Comparison of ENCODE assay signal across 8 cellular contexts in the genomic region with DNA sequence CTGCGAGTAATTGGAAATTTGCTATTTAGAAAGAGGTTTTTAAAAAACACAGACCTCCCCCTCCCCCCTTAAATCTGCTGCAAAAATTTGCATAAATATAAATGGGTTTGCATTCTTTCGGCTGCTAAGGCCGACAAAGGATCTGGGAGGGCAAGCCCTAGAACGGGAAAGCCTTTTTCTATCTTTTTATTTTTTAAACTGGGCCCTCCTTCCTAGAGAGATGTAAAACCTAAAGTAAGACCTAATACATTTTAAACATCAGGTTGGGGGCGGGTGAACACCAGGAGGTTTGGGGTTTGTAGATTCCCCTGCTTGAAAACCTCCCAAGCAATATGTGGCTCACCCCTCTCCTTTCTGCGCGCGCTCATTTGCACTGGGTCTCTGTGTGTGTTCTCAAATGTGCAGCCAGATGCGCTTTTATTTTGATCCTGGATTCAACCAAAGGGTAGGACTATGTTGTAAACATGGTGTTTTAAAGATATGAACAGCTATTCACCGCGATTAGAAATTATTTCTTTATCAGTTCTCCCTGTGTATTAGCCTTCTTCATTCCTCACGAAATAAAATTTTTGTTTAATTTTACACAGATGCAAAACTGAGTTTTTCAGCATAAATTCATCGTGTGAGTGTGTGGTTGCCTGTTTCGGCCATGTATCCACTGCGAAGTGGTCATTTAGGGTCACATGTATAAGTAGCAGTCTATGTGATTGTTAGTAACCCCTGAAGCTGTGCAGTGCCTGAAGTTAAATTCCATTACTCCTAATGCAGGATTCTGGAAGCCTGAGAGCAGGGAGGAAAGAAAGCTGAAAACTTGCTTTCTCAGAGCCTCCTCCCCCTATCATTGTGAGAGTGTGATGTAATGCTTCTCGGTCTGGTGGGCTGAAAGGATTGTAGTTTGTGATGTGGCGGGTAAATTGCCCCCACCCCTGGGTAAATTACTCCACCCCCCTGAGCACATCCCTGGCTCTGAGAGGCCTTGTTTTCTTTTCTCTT. TPM values are rescaled to one million over a fixed set of nuclear protein-coding genes. Genes with fewer than 3 reads are reported as not detected.
A peak's percentile ranks its signal among the peaks of the same experiment; 100 is the strongest.
DNase-seq lines count a peak whose midpoint lies in the region; ATAC-seq, FAIRE-seq and TF ChIP-seq lines count a peak whose summit lies in the region.

No MANE protein-coding gene starts in this region.

- WGBS in HepG2 (ENCODE audit: low lambda C conversion rate), result 2% methylated on average over 17 of the region's 17 CpGs

- H3K27ac ChIP-seq in KOPT-K1 (ENCODE audit: low read depth, low read length, poor library complexity, severe bottlenecking) (peak overlapping the region; percentile 81), coronary artery (peak overlapping the region; percentile 53 to 54), HepG2 (ENCODE audit: extremely low read length, insufficient read depth, low read length) (peak overlapping the region; percentile 83)

- peaks cover 67 to 74% (median 70%) of the 10 kb centered on the region in 3 donors for H3K4me1 Mint-ChIP-seq in T-cell

- H3K27me3 ChIP-seq in HepG2 (ENCODE audit: control insufficient read depth in 1 of 2, insufficient read depth in 2 of 2, low read length in 2 of 2), result no peaks in the 10 kb centered on the region; a peak in 1 of 5 replicates

- ATAC-seq in T-cell (replicated peaks in 1 of 4) (peak in 1 of 4 experiments; percentile 20), HepG2 (no peak; the same call in 1 of the 3 replicates), HG02840 (IDR thresholded peaks at IDR 0.05; ENCODE audit: low FRiP score, unreplicated experiment) (no peak), GM21528 (IDR thresholded peaks at IDR 0.05; ENCODE audit: low FRiP score, unreplicated experiment) (no peak)
- no peak for ATAC-seq in stimulated activated naive CD8-positive, alpha-beta T cell treated with anti-CD3 and anti-CD28 coated beads, Interleukin-15, Interleukin-2, amounts not matched to agents 100 U/mL and 50 U/mL, for 24 hours

- TF ChIP-seq EP300 in HepG2 (IDR thresholded peaks at IDR 0.05; ENCODE audit: low read depth in 2 of 2, low read length in 2 of 2), result no peak
- TF ChIP-seq EP300 in HepG2 (CRISPR knock-in tag; IDR thresholded peaks at IDR 0.05; ENCODE audit: borderline replicate concordance), result no peak

- peak; percentile 53 for DNase-seq in DMS114 treated with DMSO at 0.1 percent for 48 hours (lab: John Stamatoyannopoulos, UW; ENCODE audit: unreplicated experiment)
- peak in 28 of 34 experiments; percentile 14 to 56 (median 40) for DNase-seq in T-cell
- no peak for DNase-seq in coronary artery (ENCODE audit: low spot score)
- DNase-seq in HepG2 (ENCODE audit: low spot score), result peak; percentile 31
- DNase-seq in stimulated activated naive CD8-positive, alpha-beta T cell treated with anti-CD3 and anti-CD28 coated beads, Interleukin-15, Interleukin-2, amounts not matched to agents 100 U/mL and 50 U/mL, for 24 hours, result peak; percentile 47

- no peaks in the 10 kb centered on the region for H3K27me3 Mint-ChIP-seq in T-cell

- H3K27ac Mint-ChIP-seq in T-cell, result peak overlapping the region; percentile 91

- TF ChIP-seq CTCF in coronary artery (IDR thresholded peaks at IDR 0.05), result no peak
- no peak for TF ChIP-seq CTCF in HepG2 (CRISPR knock-in tag; IDR thresholded peaks at IDR 0.05)

- peaks cover 21% of the 10 kb centered on the region for H4K20me1 ChIP-seq in HepG2 (ENCODE audit: insufficient read depth, low read length)

- peak overlapping the region; percentile 85 for H3K4me2 ChIP-seq in HepG2 (ENCODE audit: low read depth, low read length)

- H3K4me1 ChIP-seq in HepG2 (ENCODE audit: insufficient read depth, low read length), result peaks cover 61% of the 10 kb centered on the region

- H3K9ac ChIP-seq in HepG2 (ENCODE audit: insufficient read depth, low read depth, low read length), result peak overlapping the region; percentile 92

- peak; percentile 68 for FAIRE-seq in HepG2 (lab: Jason Lieb, UNC)

- intact Hi-C loops in HepG2 (cut with micrococcal nuclease; ENCODE audit: unreplicated experiment), result loop anchor here (5.0 kb wide), 1 partner anchor 136 kb away; no protein-coding TSS in a partner anchor

- CTCF ChIA-PET in T-cell (lab: Charles Lee) (interaction anchor here in 1 of 2 donors (1.7 kb wide), 1 partner anchor 134 kb away, joined by 5 read pairs; no protein-coding TSS in a partner anchor), HepG2 (lab: Yijun Ruan, JAX; ENCODE audit: low intra/inter-chr PET ratio, low total read pairs) (no interaction called here)

- POLR2A ChIA-PET in T-cell (lab: Charles Lee), result interaction anchor here (0.6 to 0.9 kb wide), 2 partner anchors 134 to 205 kb away, joined by 4 read pairs; no protein-coding TSS in a partner anchor
- POLR2A ChIA-PET in HepG2 (lab: Yijun Ruan, JAX), result interaction anchor here (0.9 to 1.4 kb wide), 3 partner anchors 22 to 134 kb away, joined by 3 to 8 read pairs (median 3); no protein-coding TSS in a partner anchor

- H3K36me3 Mint-ChIP-seq in T-cell, result no peaks in the 10 kb centered on the region

- no peaks in the 10 kb centered on the region for H3K9me3 Mint-ChIP-seq in T-cell

- H3K9me3 ChIP-seq in KOPT-K1 (ENCODE audit: insufficient read depth, low read length, poor library complexity, severe bottlenecking) (no peaks in the 10 kb centered on the region), HepG2 (ENCODE audit: low read length) (no peaks in the 10 kb centered on the region)

- no peak overlapping the region for H2AFZ ChIP-seq in HepG2 (ENCODE audit: low read length)

- in situ Hi-C loops in HepG2 (cut with HindIII; ENCODE audit: extremely low pct_ligation_motif_present, low pct_unique_long_range_greater_than_20kb), result no loop called here

- peaks cover 59% of the 10 kb centered on the region for H3K79me2 ChIP-seq in HepG2 (ENCODE audit: insufficient read depth, low read length)

- peak overlapping the region; percentile 76 to 92 (median 86) for H3K4me3 Mint-ChIP-seq in T-cell

- no peak for TF ChIP-seq RAD21 in HepG2 (CRISPR knock-in tag; IDR thresholded peaks at IDR 0.05)

- TF ChIP-seq POLR2A in HepG2 (IDR thresholded peaks at IDR 0.05; ENCODE audit: insufficient read depth in 1 of 2, low read depth in 2 of 2, low read length in 2 of 2), result no peak

- H3K36me3 ChIP-seq in KOPT-K1 (ENCODE audit: insufficient read depth, low read length) (no peaks in the 10 kb centered on the region), HepG2 (replicated peaks in 1 of 2; ENCODE audit: control insufficient read depth in 1 of 2, insufficient read depth in 2 of 2, low read length in 2 of 2) (no peaks in the 10 kb centered on the region)

- peak overlapping the region; percentile 83 for H3K4me3 ChIP-seq in coronary artery
- peak overlapping the region; percentile 75 to 97 (median 87) for H3K4me3 ChIP-seq in HepG2 (replicated peaks in 1 of 3; ENCODE audit: insufficient read depth in 1 of 3, low read depth in 2 of 3, low read length in 3 of 3)

- BruUV-seq in HepG2 (replicated peaks; lab: Mats Ljungman, UMichigan), result no TSS peak

TF ChIP-seq in HepG2, 621 proteins besides CTCF, POLR2A, EP300 and RAD21 (continues in another document):
- TF ChIP-seq ARNT (IDR thresholded peaks at IDR 0.05) (no peak), THYN1 (CRISPR knock-in tag; IDR thresholded peaks at IDR 0.05; ENCODE audit: borderline replicate concordance, low read depth) (no peak), ZNF781 (CRISPR knock-in tag; IDR thresholded peaks at IDR 0.05; ENCODE audit: borderline replicate concordance, not compliant biosample characterization) (no peak), LCORL (IDR thresholded peaks at IDR 0.05) (no peak), LCORL (CRISPR knock-in tag; IDR thresholded peaks at IDR 0.05) (0 out of 2 replicates have a peak, but pooled peaks have one; percentile 16), NFYB (CRISPR knock-in tag; IDR thresholded peaks at IDR 0.05) (no peak), SIN3A (IDR thresholded peaks at IDR 0.05; ENCODE audit: borderline replicate concordance, low read depth, low read length) (0 out of 2 replicates have a peak, but pooled peaks have one; percentile 29), BORCS8-MEF2B (CRISPR knock-in tag; IDR thresholded peaks at IDR 0.05) (no peak), REL (CRISPR knock-in tag; conservative IDR thresholded peaks at IDR 0.05) (no peak), HMGA1 (CRISPR knock-in tag; conservative IDR thresholded peaks at IDR 0.05) (no peak), ARID2 (CRISPR knock-in tag; IDR thresholded peaks at IDR 0.05; ENCODE audit: borderline replicate concordance) (peak; percentile 27; the same call in 1 of the 2 replicates), ZBTB3 (CRISPR knock-in tag; IDR thresholded peaks at IDR 0.05; ENCODE audit: borderline replicate concordance, low read depth) (no peak), ZNF451 (CRISPR knock-in tag; IDR thresholded peaks at IDR 0.05) (no peak), FOXA3 (CRISPR knock-in tag; IDR thresholded peaks at IDR 0.05) (0 out of 2 replicates have a peak, but pooled peaks have one; percentile 10), ZNF136 (CRISPR knock-in tag; IDR thresholded peaks at IDR 0.05; ENCODE audit: low read depth) (no peak), ZNF564 (CRISPR knock-in tag; IDR thresholded peaks at IDR 0.05) (no peak), TAF1 (CRISPR knock-in tag; IDR thresholded peaks at IDR 0.05) (no peak)

RNA-seq across cellular contexts. Expression of gene TNRC6B, which starts 1.0 kb away (rescaled TPM):
- total RNA-seq in T-cell (100 to 1,000 TPM; 122 to 173 (median 143) TPM), HepG2 (2016; rRNA removed; fragmentation: Illumina TruSeq; extraction: Trizol) (13.2 and 17.2 TPM in 2 replicates)
- total RNA-seq in HepG2 (2016; cell fraction: cytosol; rRNA removed; fragmentation: Illumina TruSeq; extraction: Trizol; ENCODE audit: low read depth), result 9.8 and 11.9 TPM in 2 replicates
- total RNA-seq in HepG2 (2016; cell fraction: insoluble cytoplasmic fraction; rRNA removed; fragmentation: Illumina TruSeq; extraction: Trizol), result 13.4 and 14.9 TPM in 2 replicates
- 3.7 and 4.3 TPM in 2 replicates for total RNA-seq in HepG2 (2016; cell fraction: membrane; rRNA removed; fragmentation: Illumina TruSeq; extraction: Trizol)
- 17.3 and 19.4 TPM in 2 replicates for total RNA-seq in HepG2 (2016; cell fraction: nucleus; rRNA removed; fragmentation: Illumina TruSeq; extraction: Trizol)
- 6.8 and 8.9 TPM in 2 replicates for polyA plus RNA-seq in HepG2 (2011; rRNA removed)
- 4.5 and 5.0 TPM in 2 replicates for polyA plus RNA-seq in HepG2 (2011; cell fraction: cytosol; rRNA removed)
- polyA plus RNA-seq in HepG2 (2011; cell fraction: nucleus; rRNA removed), result 13.3 and 14.7 TPM in 2 replicates
- 3.3 and 5.0 TPM in 2 replicates for polyA plus RNA-seq in HepG2 (2012)
- 0.23 and 0.31 TPM in 2 replicates for polyA plus RNA-seq in HepG2 (2016; cell fraction: cytosol; fragmentation: Illumina TruSeq; extraction: Trizol; ENCODE audit: low read depth)
- polyA plus RNA-seq in HepG2 (2016; cell fraction: insoluble cytoplasmic fraction; fragmentation: Illumina TruSeq; extraction: Trizol; ENCODE audit: low read depth), result 4.7 and 5.5 TPM in 2 replicates
- 0.50 and 0.70 TPM in 2 replicates for polyA plus RNA-seq in HepG2 (2016; cell fraction: membrane; fragmentation: Illumina TruSeq; extraction: Trizol; ENCODE audit: low read depth)
- 6.7 and 7.1 TPM in 2 replicates for polyA plus RNA-seq in HepG2 (2016; cell fraction: nucleus; fragmentation: Illumina TruSeq; extraction: Trizol; ENCODE audit: insufficient read depth, low read depth)
- 23.8 and 31.4 TPM in 2 replicates for polyA minus RNA-seq in HepG2 (2011; rRNA and poly(A)+ RNA removed; ENCODE audit: low replicate concordance)
- 11.6 and 14.5 TPM in 2 replicates for polyA minus RNA-seq in HepG2 (2011; cell fraction: cytosol; rRNA and poly(A)+ RNA removed)
- 53.3 and 57.9 TPM in 2 replicates for polyA minus RNA-seq in HepG2 (2011; cell fraction: nucleus; rRNA and poly(A)+ RNA removed)

Comparison
In these comparisons a context has a peak if more than half of its experiments do, and no peak if none do; other contexts are left out.
1. RNA of gene TNRC6B, which starts 1.0 kb away (total RNA-seq): 122 to 173 TPM in T-cell; 3.7 to 19.4 TPM in HepG2; every median in the first group is over 4 times any median in the second.
2. Peak in every context shown above with its lines, with median percentiles within 50 percentile points of each other: H3K27ac ChIP-seq.